ENCODE assay signal across 28 cellular contexts in genomic region chr1:23420778-23421177, GRCh38.
"Had no signal": no experiment of that assay in that cellular context is flagged by ENCODE, and none has a peak within 500 bp of the region (broad histone marks: within the 10 kb centered on the region; RNA-seq: fewer than 3 reads in every experiment).

No MANE protein-coding gene starts in this region.

- H3K36me3 ChIP-seq: breast epithelium, ovary, upper lobe of right lung, WERI-Rb-1 had no signal

- H3K27ac ChIP-seq: breast epithelium, coronary artery, ovary, testis, upper lobe of right lung, WERI-Rb-1 had no signal

- H3K4me3 ChIP-seq: adrenal gland, breast epithelium, coronary artery, esophagus squamous epithelium, gastroesophageal sphincter, heart left ventricle, lung, ovary, smooth muscle cell, testis, upper lobe of right lung had no signal

- ATAC-seq: activated CD8-positive, alpha-beta memory T cell treated with anti-CD3 and anti-CD28 coated beads, Interleukin-2, amount 10 ng/mL, durations not matched to agents 7 days and 5 days; activated CD8-positive, alpha-beta T cell treated with anti-CD3 and anti-CD28 coated beads for 36 hours; gastroesophageal sphincter; heart left ventricle; left colon; natural killer cell; sciatic nerve; SK-N-SH treated with all-trans-retinoic acid at 6 μM for 48 hours; stimulated activated memory B cell treated with anti-CD40 and anti-IgM and Interleukin-4, amounts not matched to agents 10 μg/mL and 1 μg/mL and 100 μg/mL, for 72 hours; T-cell; upper lobe of right lung had no signal

- DNase-seq: activated CD4-positive, alpha-beta T cell treated with anti-CD3 and anti-CD28 coated beads, Interleukin-2, amount 10 ng/mL, durations not matched to agents 7 days and 5 days; activated CD4-positive, CD25-positive, alpha-beta regulatory T cell treated with anti-CD3 and anti-CD28 coated beads, Interleukin-2, amount 50 U/mL, for 72 hours; activated CD8-positive, alpha-beta memory T cell treated with anti-CD3 and anti-CD28 coated beads, Interleukin-2, amount 10 ng/mL, durations not matched to agents 7 days and 5 days; activated CD8-positive, alpha-beta T cell treated with anti-CD3 and anti-CD28 coated beads for 36 hours; activated gamma-delta T cell treated with Interleukin-2 at 50 U/mL for 16 hours; activated T-cell treated with anti-CD3 and anti-CD28 coated beads for 4 hours; adrenal gland; endodermal cell; esophagus squamous epithelium; heart left ventricle; left colon; natural killer cell; stimulated activated CD4-positive, alpha-beta T cell treated with anti-CD3 and anti-CD28 coated beads, Interleukin-15, amount 100 ng/mL, for 24 hours; T-cell; testis; upper lobe of right lung; WERI-Rb-1 had no signal

- H3K9me3 ChIP-seq: adrenal gland, breast epithelium, esophagus squamous epithelium, gastroesophageal sphincter, heart left ventricle, ovary, testis, upper lobe of right lung had no signal

- FAIRE-seq: astrocyte, keratinocyte had no signal

- H3K27me3 ChIP-seq: adrenal gland, breast epithelium, gastroesophageal sphincter, ovary, testis, upper lobe of right lung had no signal
